In genomic region chr2:35347561-35347960, GRCh38 we compare ENCODE assay signal across 19 cellular contexts.
"Had no signal": no experiment of that assay in that cellular context is flagged by ENCODE, and none has a peak within 500 bp of the region (broad histone marks: within the 10 kb centered on the region; RNA-seq: fewer than 3 reads in every experiment).

No MANE protein-coding gene starts in this region.

- H3K9me3 ChIP-seq: ovary, right lobe of liver, thoracic aorta had no signal

- H3K4me3 ChIP-seq: ovary, right lobe of liver, thoracic aorta had no signal

- DNase-seq: activated CD4-positive, alpha-beta T cell treated with anti-CD3 and anti-CD28 coated beads for 36 hours; activated CD4-positive, CD25-positive, alpha-beta regulatory T cell; activated CD8-positive, alpha-beta memory T cell treated with anti-CD3 and anti-CD28 coated beads, Interleukin-2, amount 10 ng/mL, durations not matched to agents 7 days and 5 days; activated CD8-positive, alpha-beta T cell treated with anti-CD3 and anti-CD28 coated beads, Interleukin-2, amount 10 ng/mL, durations not matched to agents 7 days and 5 days; activated naive CD8-positive, alpha-beta T cell treated with anti-CD3 and anti-CD28 coated beads, Interleukin-2, amount 50 U/mL, for 24 hours; activated T-cell treated with anti-CD3 and anti-CD28 coated beads, Interleukin-2, amount 50 U/mL, for 48 hours; amygdala; caudate nucleus; head of caudate nucleus; hippocampal formation; left cardiac atrium; mammary epithelial cell; naive thymus-derived CD4-positive, alpha-beta T cell; ovary; right lobe of liver; stimulated activated CD4-positive, alpha-beta T cell treated with anti-CD3 and anti-CD28 coated beads, Interleukin-12 subunit alpha, Interleukin-12 subunit beta, amount 100 ng/mL, for 4 hours; stimulated activated CD4-positive, alpha-beta T cell treated with anti-CD3 and anti-CD28 coated beads, Interleukin-4, amount 100 ng/mL, for 1 hour; stimulated activated naive CD8-positive, alpha-beta T cell treated with anti-CD3 and anti-CD28 coated beads, Interleukin-15, Interleukin-2, amounts not matched to agents 100 U/mL and 50 U/mL, for 24 hours had no signal

- H3K36me3 ChIP-seq: ovary, right lobe of liver, thoracic aorta had no signal

- H3K4me1 ChIP-seq: right lobe of liver had no signal

- H3K27me3 ChIP-seq: ovary, right lobe of liver had no signal

- H3K27ac ChIP-seq: ovary, right lobe of liver, thoracic aorta had no signal
